ENCODE assay signal across 23 cellular contexts in the genomic region with DNA sequence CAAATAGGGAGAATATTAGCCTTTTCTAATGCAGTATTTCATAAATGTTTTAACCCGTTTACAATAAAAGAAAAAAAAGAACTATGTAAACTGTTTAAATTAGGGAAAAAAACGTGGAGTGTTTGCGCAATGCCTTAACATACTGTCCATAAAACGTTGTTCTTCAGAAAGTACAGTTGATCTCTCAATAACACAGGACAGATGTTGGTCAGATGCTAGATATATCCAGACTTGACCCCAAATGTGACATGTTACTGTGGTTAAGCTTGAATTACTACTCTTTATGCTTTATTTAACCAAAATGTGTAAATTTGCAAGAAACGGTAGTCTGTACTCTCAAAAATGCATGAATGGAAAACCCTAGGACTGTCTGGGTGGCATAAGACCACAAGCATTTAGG.
DNase-seq lines count a peak whose midpoint lies in the region; ATAC-seq and TF ChIP-seq lines count a peak whose summit lies in the region.
"Had no signal": no experiment of that assay in that cellular context is flagged by ENCODE, and none has a peak within 500 bp of the region (broad histone marks: within the 10 kb centered on the region; RNA-seq: fewer than 3 reads in every experiment).

No MANE protein-coding gene starts in this region.

- no TSS peak for BruUV-seq in IMR-90 (replicated peaks; lab: Mats Ljungman, UMichigan)

- H3K27me3 ChIP-seq in IMR-90 (ENCODE audit: control insufficient read depth, insufficient read depth, low read length) = no peaks in the 10 kb centered on the region
- H3K27me3 ChIP-seq in adipocyte (replicated peaks; ENCODE audit: control insufficient read depth, insufficient read depth, low read length) = no peaks in the 10 kb centered on the region
- H3K27me3 ChIP-seq: BLaER1 treated with 17β-estradiol and CSF1 and Interleukin-3, amounts not matched to agents 10 nM and 100 nM; MG63; SJSA1 had no signal

- intact Hi-C loops in IMR-90 (cut with micrococcal nuclease) = loop anchor here (5.0 kb wide), 1 partner anchor 158 kb away; no protein-coding TSS in a partner anchor

- no peak overlapping the region for H4K91ac ChIP-seq in IMR-90 (ENCODE audit: insufficient read depth, low read depth, low read length)

- H3K27ac ChIP-seq in IMR-90 (ENCODE audit: insufficient read depth, low read length) = no peak overlapping the region
- H3K27ac ChIP-seq: BLaER1 treated with 17β-estradiol and CSF1 and Interleukin-3, amounts not matched to agents 10 nM and 100 nM; SJSA1 had no signal

- H3K9me1 ChIP-seq in IMR-90 (ENCODE audit: insufficient read depth, low read length) = no peaks in the 10 kb centered on the region

- H2AK9ac ChIP-seq in IMR-90 (replicated peaks; ENCODE audit: low read depth, low read length, poor library complexity) = no peak overlapping the region

- dilution Hi-C loops in IMR-90 (cut with HindIII; ENCODE audit: low sequenced_read_pairs, unreplicated experiment) = no loop called here

- no peak overlapping the region for H2AFZ ChIP-seq in IMR-90 (replicated peaks; ENCODE audit: low read length, poor library complexity)
- H2AFZ ChIP-seq: GM23338 had no signal

- peak; percentile 46; the same call in 1 of the 2 replicates for ATAC-seq in IMR-90 (ENCODE audit: low read depth)
- ATAC-seq: GM23338, Right ventricle myocardium inferior had no signal

- TF ChIP-seq RAD21 in IMR-90 (IDR thresholded peaks at IDR 0.05; ENCODE audit: low read length) = no peak

- H3K9me3 ChIP-seq in IMR-90 (ENCODE audit: control insufficient read depth, insufficient read depth, low read length) (no peaks in the 10 kb centered on the region), adipocyte (ENCODE audit: control insufficient read depth, low read length) (no peaks in the 10 kb centered on the region)
- H3K9me3 ChIP-seq: BLaER1 treated with 17β-estradiol and CSF1 and Interleukin-3, amounts not matched to agents 10 nM and 100 nM; MG63; SJSA1 had no signal

- no peaks in the 10 kb centered on the region for H4K20me1 ChIP-seq in IMR-90 (ENCODE audit: insufficient read depth, low read length)
- H4K20me1 ChIP-seq: BLaER1 treated with 17β-estradiol and CSF1 and Interleukin-3, amounts not matched to agents 10 nM and 100 nM had no signal

- H3K14ac ChIP-seq in IMR-90 (replicated peaks; ENCODE audit: low read depth, low read length) = no peak overlapping the region

- H3K4me2 ChIP-seq in IMR-90 (ENCODE audit: low read depth, low read length) = no peak overlapping the region
- H3K4me2 ChIP-seq: BLaER1 treated with 17β-estradiol and CSF1 and Interleukin-3, amounts not matched to agents 10 nM and 100 nM; GM23338 had no signal

- CTCF ChIA-PET in IMR-90 (lab: Yijun Ruan, JAX) = no interaction called here

- H3K4me3 ChIP-seq in IMR-90 (ENCODE audit: insufficient read depth, low read depth, low read length) (no peak overlapping the region), adipocyte (ENCODE audit: low read length) (no peak overlapping the region), skeletal muscle cell (ENCODE audit: low read depth, low read length) (no peak overlapping the region)
- H3K4me3 ChIP-seq: BLaER1 treated with 17β-estradiol and CSF1 and Interleukin-3, amounts not matched to agents 10 nM and 100 nM; GM23338; MG63; SJSA1 had no signal

- TF ChIP-seq CTCF in IMR-90 (conservative IDR thresholded peaks at IDR 0.05; ENCODE audit: low read depth, low read length) = no peak

- no peak overlapping the region for H2AK5ac ChIP-seq in IMR-90 (ENCODE audit: low read depth, low read length)

- H2BK120ac ChIP-seq in IMR-90 (ENCODE audit: low read depth, low read length) = no peak overlapping the region

- no peak overlapping the region for H3K56ac ChIP-seq in IMR-90 (ENCODE audit: extremely low read depth, insufficient read depth, low read length)

- no CpG with 5 or more reads among the region's 5 CpGs for WGBS in IMR-90 (ENCODE audit: extremely low coverage in 2 of 2, insufficient read length in 1 of 2), 2 experiments

- H4K5ac ChIP-seq in IMR-90 (ENCODE audit: low read depth, low read length) = no peak overlapping the region

- no peak overlapping the region for H2BK5ac ChIP-seq in IMR-90 (ENCODE audit: low read depth, low read length, poor library complexity, severe bottlenecking)

- no peaks in the 10 kb centered on the region for H3K79me1 ChIP-seq in IMR-90 (ENCODE audit: low read depth in 1 of 2, low read length in 2 of 2)

- no peak overlapping the region for H2BK20ac ChIP-seq in IMR-90 (ENCODE audit: low read depth, low read length)

- H3K23ac ChIP-seq in IMR-90 (ENCODE audit: low read depth, low read length) = no peak overlapping the region

- H3K4me1 ChIP-seq in IMR-90 (ENCODE audit: control insufficient read depth, insufficient read depth, low read length) (no peaks in the 10 kb centered on the region; the same call in 1 of the 2 replicates), adipocyte (ENCODE audit: control insufficient read depth, insufficient read depth, low read length) (peaks cover 11% of the 10 kb centered on the region)
- H3K4me1 ChIP-seq: BLaER1 treated with 17β-estradiol and CSF1 and Interleukin-3, amounts not matched to agents 10 nM and 100 nM had no signal

- H3K4ac ChIP-seq in IMR-90 (ENCODE audit: low read depth, low read length) = no peak overlapping the region

- H3K36me3 ChIP-seq in IMR-90 (ENCODE audit: control insufficient read depth, insufficient read depth, low read length) (no peaks in the 10 kb centered on the region), adipocyte (ENCODE audit: control insufficient read depth, insufficient read depth, low read length, severe bottlenecking) (no peaks in the 10 kb centered on the region)
- H3K36me3 ChIP-seq: BLaER1 treated with 17β-estradiol and CSF1 and Interleukin-3, amounts not matched to agents 10 nM and 100 nM; SJSA1 had no signal

- DNase-seq in IMR-90 = peak; percentile 45
- peak; percentile 89 for DNase-seq in adipocyte (ENCODE audit: low read depth)
- DNase-seq in fibroblast of peridontal ligament (ENCODE audit: extremely low read depth) = peak; percentile 35
- peak; percentile 32 for DNase-seq in skeletal muscle cell (ENCODE audit: low read depth)
- DNase-seq in NCI-H748 treated with DMSO at 0.1 percent for 48 hours (lab: John Stamatoyannopoulos, UW) = no peak
- DNase-seq in T-helper 2 cell = no peak
- DNase-seq in DMS79 treated with DMSO at 0.1 percent for 48 hours (lab: John Stamatoyannopoulos, UW) = no peak
- DNase-seq in activated T-cell treated with anti-CD3 and anti-CD28 coated beads, Interleukin-2, amount 50 U/mL, for 1 hour = no peak
- DNase-seq: ACHN; CD4-positive, alpha-beta memory T cell; GDM1; Kasumi-1; MG63; NCI-H1105; NCI-H146; NCI-H2029; NCI-H226; NCI-H524; NCI-H82 had no signal

- H4K8ac ChIP-seq in IMR-90 (ENCODE audit: low read depth in 2 of 2, low read length in 2 of 2) = no peak overlapping the region

- no peak overlapping the region for H3K9ac ChIP-seq in IMR-90 (ENCODE audit: low read depth, low read length)
- H3K9ac ChIP-seq in adipocyte (ENCODE audit: low read length) = no peak overlapping the region
- H3K9ac ChIP-seq: BLaER1 treated with 17β-estradiol and CSF1 and Interleukin-3, amounts not matched to agents 10 nM and 100 nM had no signal

- TF ChIP-seq POLR2A in IMR-90 (IDR thresholded peaks at IDR 0.05; ENCODE audit: low read depth, low read length) = no peak

- POLR2A ChIA-PET in IMR-90 (lab: Charles Lee; ENCODE audit: unreplicated experiment) = no interaction called here

- H3K18ac ChIP-seq in IMR-90 (ENCODE audit: low read depth, low read length) = no peak overlapping the region

- in situ Hi-C loops in IMR-90 (cut with MboI; ENCODE audit: low sequenced_read_pairs) = no loop called here

- H2BK15ac ChIP-seq in IMR-90 (ENCODE audit: low read depth, low read length) = no peak overlapping the region

TF ChIP-seq in IMR-90, 13 proteins besides CTCF, POLR2A, EP300 and RAD21:
- TF ChIP-seq BHLHE40 (IDR thresholded peaks at IDR 0.05; ENCODE audit: low read depth, low read length) = no peak
- TF ChIP-seq CEBPB (IDR thresholded peaks at IDR 0.05; ENCODE audit: low read depth, low read length) = peak; percentile 87

Comparison
In these comparisons a context has a peak if more than half of its experiments do, and no peak if none do; other contexts are left out.
1. DNase-seq: peak in IMR-90 (single experiment), adipocyte (single experiment), fibroblast of peridontal ligament (single experiment) and skeletal muscle cell (single experiment); none in NCI-H748 treated with DMSO at 0.1 percent for 48 hours (single experiment), T-helper 2 cell (0 of 5), DMS79 treated with DMSO at 0.1 percent for 48 hours (single experiment) and activated T-cell treated with anti-CD3 and anti-CD28 coated beads, Interleukin-2, amount 50 U/mL, for 1 hour (single experiment).